Comparison of ENCODE assay signal across 12 cellular contexts in genomic region chr16:1108299-1109252, GRCh38. TPM values are rescaled to one million over a fixed set of nuclear protein-coding genes. Genes with fewer than 3 reads are reported as not detected.
DNase-seq lines count a peak whose midpoint lies in the region; ATAC-seq and TF ChIP-seq lines count a peak whose summit lies in the region.
"Had no signal": no experiment of that assay in that cellular context is flagged by ENCODE, and none has a peak within 500 bp of the region (broad histone marks: within the 10 kb centered on the region; RNA-seq: fewer than 3 reads in every experiment).

No MANE protein-coding gene starts in this region.

- H3K27me3 ChIP-seq in WERI-Rb-1 (ENCODE audit: insufficient read depth, low read depth, severe bottlenecking): no peaks in the 10 kb centered on the region

- TF ChIP-seq CTCF in LNCaP clone FGC (IDR thresholded peaks at IDR 0.05; ENCODE audit: control insufficient read depth, extremely low read depth, insufficient read depth) (no peak), WERI-Rb-1 (IDR thresholded peaks at IDR 0.05; ENCODE audit: low read depth, low read length) (no peak)

- DNase-seq in AG20443 (ENCODE audit: low spot score): peak; percentile 75
- peak; percentile 42 for DNase-seq in LNCaP clone FGC (ENCODE audit: low read depth)
- DNase-seq in WERI-Rb-1: peak; percentile 98
- peak; percentile 77 for DNase-seq in mucosa of gallbladder (ENCODE audit: low spot score)
- DNase-seq in stimulated activated CD4-positive, alpha-beta T cell treated with anti-CD3 and anti-CD28 coated beads, Interleukin-1b, Interleukin-23, amount 100 ng/mL, for 48 hours: no peak
- no peak for DNase-seq in NK-92 treated with Interleukin-12 subunit alpha and Interleukin-12 subunit beta, amount 100 ng/mL, for 24 hours (lab: John Stamatoyannopoulos, UW)
- no peak for DNase-seq in islet precursor cell
- DNase-seq: activated CD4-positive, alpha-beta T cell treated with anti-CD3 and anti-CD28 coated beads for 1 hour; effector memory CD8-positive, alpha-beta T cell; kidney had no signal

- ATAC-seq in esophagus mucosa: no peak
- ATAC-seq: effector memory CD8-positive, alpha-beta T cell had no signal

- H3K4me3 ChIP-seq in LNCaP clone FGC (ENCODE audit: low read depth, low read length): no peak overlapping the region
- H3K4me3 ChIP-seq in WERI-Rb-1 (ENCODE audit: low read depth, low read length): no peak overlapping the region

- H3K27ac ChIP-seq in WERI-Rb-1: peak overlapping the region; percentile 84

- no peaks in the 10 kb centered on the region for H3K36me3 ChIP-seq in WERI-Rb-1

- H3K9me3 ChIP-seq in WERI-Rb-1 (ENCODE audit: severe bottlenecking): no peaks in the 10 kb centered on the region

RNA-seq across cellular contexts. Expression of gene C1QTNF8, which starts 12.5 kb away (rescaled TPM):
- total RNA-seq in mucosa of gallbladder (not detected), esophagus mucosa (not detected)
- total RNA-seq: kidney, OCI-LY7 had no signal

RNA-seq across cellular contexts. Expression of gene SSTR5, which starts 36.0 kb away (rescaled TPM):
- total RNA-seq in mucosa of gallbladder (5.8 TPM), esophagus mucosa (not detected)
- total RNA-seq: OCI-LY7 had no signal

RNA-seq across cellular contexts. Expression of gene CACNA1H, which starts 44.3 kb away (rescaled TPM):
- total RNA-seq in mucosa of gallbladder (133 TPM), esophagus mucosa (1.1 TPM)
- total RNA-seq: OCI-LY7 had no signal

Comparison
In these comparisons a context has a peak if more than half of its experiments do, and no peak if none do; other contexts are left out.
1. DNase-seq: peak in AG20443 (single experiment), LNCaP clone FGC (single experiment), WERI-Rb-1 (single experiment) and mucosa of gallbladder (single experiment); none in stimulated activated CD4-positive, alpha-beta T cell treated with anti-CD3 and anti-CD28 coated beads, Interleukin-1b, Interleukin-23, amount 100 ng/mL, for 48 hours (single experiment), NK-92 treated with Interleukin-12 subunit alpha and Interleukin-12 subunit beta, amount 100 ng/mL, for 24 hours (single experiment) and islet precursor cell (single experiment).
2. RNA of gene CACNA1H, which starts 44.3 kb away (total RNA-seq): 133 TPM in mucosa of gallbladder (single experiment); 1.1 TPM in esophagus mucosa (single experiment); every median in the first group is over 10 times any median in the second.